25 cellular contexts compared by ENCODE assay signal in the genomic region with DNA sequence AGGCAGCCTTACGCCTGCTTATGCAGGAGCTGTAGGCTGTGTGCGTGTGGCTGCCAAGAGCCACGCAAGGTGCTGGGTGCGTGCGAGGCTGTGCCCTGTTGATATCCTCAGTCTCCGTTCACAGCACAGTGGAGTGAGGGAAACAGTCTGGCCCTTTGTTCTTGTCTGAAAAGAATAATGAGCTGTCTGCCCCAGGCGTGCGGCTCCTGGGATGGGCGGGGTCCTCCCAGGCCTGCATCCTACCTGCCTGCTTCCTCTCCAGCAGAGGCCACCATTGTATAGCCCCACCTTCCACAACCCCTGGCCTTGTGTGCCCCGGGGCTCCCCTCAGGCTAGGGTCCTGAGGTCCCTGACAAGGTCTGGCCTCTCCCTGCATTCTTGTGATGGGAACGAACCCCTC. TPM values are rescaled to one million over a fixed set of nuclear protein-coding genes. Genes with fewer than 3 reads are reported as not detected.
DNase-seq lines count a peak whose midpoint lies in the region; ATAC-seq and TF ChIP-seq lines count a peak whose summit lies in the region.
"Had no signal": no experiment of that assay in that cellular context is flagged by ENCODE, and none has a peak within 500 bp of the region (broad histone marks: within the 10 kb centered on the region; RNA-seq: fewer than 3 reads in every experiment).

No MANE protein-coding gene starts in this region.

- H3K27me3 ChIP-seq in body of pancreas: no peaks in the 10 kb centered on the region
- H3K27me3 ChIP-seq: gastroesophageal sphincter, left lung, thyroid gland had no signal

- ATAC-seq in WTC11 (peak; percentile 15), left colon (peak; percentile 16), body of pancreas (no peak)
- ATAC-seq: activated CD4-positive, CD25-positive, alpha-beta regulatory T cell treated with anti-CD3 and anti-CD28 coated beads, Interleukin-2, amount 50 U/mL, for 24 hours; gastroesophageal sphincter; left lung; naive thymus-derived CD4-positive, alpha-beta T cell; stimulated activated naive CD8-positive, alpha-beta T cell treated with anti-CD3 and anti-CD28 coated beads, Interleukin-15, amount 100 ng/mL, for 72 hours had no signal

- CTCF ChIA-PET in WTC11 (lab: Charles Lee): interaction anchor here (1.7 kb wide), 1 partner anchor 49 kb away, joined by 4 read pairs; no protein-coding TSS in a partner anchor

- POLR2A ChIA-PET in WTC11 (lab: Charles Lee): no interaction called here

- no peaks in the 10 kb centered on the region for H3K4me1 ChIP-seq in body of pancreas
- H3K4me1 ChIP-seq: gastroesophageal sphincter, left lung, thyroid gland had no signal

- intact Hi-C loops in left colon (cut with DNase I, micrococcal nuclease) (no loop called here), body of pancreas (cut with DNase I) (no loop called here)

- 75 to 87% methylated on average over 9 to 11 of the region's 11 CpGs for WGBS in body of pancreas, 2 donors

- H3K4me3 ChIP-seq in body of pancreas: no peak overlapping the region
- H3K4me3 ChIP-seq: coronary artery, gastroesophageal sphincter, left lung, thyroid gland had no signal

- no peaks in the 10 kb centered on the region for H3K27me3 Mint-ChIP-seq in WTC11 (ENCODE audit: low read depth)
- H3K27me3 Mint-ChIP-seq: activated CD4-positive, alpha-beta memory T cell treated with anti-CD3 and anti-CD28 coated beads, Interleukin-2, amount 10 ng/mL, durations not matched to agents 7 days and 5 days; activated naive CD4-positive, alpha-beta T cell treated with anti-CD3 and anti-CD28 coated beads, Interleukin-2, amount 50 U/mL, for 24 hours; CD4-positive, alpha-beta memory T cell; naive thymus-derived CD4-positive, alpha-beta T cell; stimulated activated naive CD8-positive, alpha-beta T cell treated with anti-CD3 and anti-CD28 coated beads, Interleukin-15, amount 100 ng/mL, for 72 hours had no signal

- no peak overlapping the region for H3K27ac Mint-ChIP-seq in WTC11
- H3K27ac Mint-ChIP-seq: activated CD4-positive, alpha-beta memory T cell treated with anti-CD3 and anti-CD28 coated beads, Interleukin-2, amount 10 ng/mL, durations not matched to agents 7 days and 5 days; activated naive CD4-positive, alpha-beta T cell treated with anti-CD3 and anti-CD28 coated beads, Interleukin-2, amount 50 U/mL, for 24 hours; activated T-helper 2 cell treated with anti-CD3 and anti-CD28 coated beads, Interferon-gamma antibody, Interleukin-2, Interleukin-4, amounts not matched to agents 10 μg/mL and 5 μg/mL and 100 μg/mL, durations not matched to agents 14 hours and 24 hours and 36 hours; CD4-positive, alpha-beta memory T cell; immature natural killer cell; naive thymus-derived CD4-positive, alpha-beta T cell had no signal

- no peaks in the 10 kb centered on the region for H3K4me1 Mint-ChIP-seq in WTC11
- H3K4me1 Mint-ChIP-seq: activated CD4-positive, alpha-beta memory T cell treated with anti-CD3 and anti-CD28 coated beads, Interleukin-2, amount 10 ng/mL, durations not matched to agents 7 days and 5 days; activated naive CD4-positive, alpha-beta T cell treated with anti-CD3 and anti-CD28 coated beads, Interleukin-2, amount 50 U/mL, for 24 hours; CD4-positive, alpha-beta memory T cell; immature natural killer cell; naive thymus-derived CD4-positive, alpha-beta T cell; stimulated activated naive CD8-positive, alpha-beta T cell treated with anti-CD3 and anti-CD28 coated beads, Interleukin-15, amount 100 ng/mL, for 72 hours had no signal

- no peaks in the 10 kb centered on the region for H3K9me3 Mint-ChIP-seq in WTC11
- H3K9me3 Mint-ChIP-seq: activated CD4-positive, alpha-beta memory T cell treated with anti-CD3 and anti-CD28 coated beads, Interleukin-2, amount 10 ng/mL, durations not matched to agents 7 days and 5 days; activated naive CD4-positive, alpha-beta T cell treated with anti-CD3 and anti-CD28 coated beads, Interleukin-2, amount 50 U/mL, for 24 hours; activated T-helper 2 cell treated with anti-CD3 and anti-CD28 coated beads, Interferon-gamma antibody, Interleukin-2, Interleukin-4, amounts not matched to agents 10 μg/mL and 5 μg/mL and 100 μg/mL, durations not matched to agents 14 hours and 24 hours and 36 hours; CD4-positive, alpha-beta memory T cell; immature natural killer cell; stimulated activated naive CD8-positive, alpha-beta T cell treated with anti-CD3 and anti-CD28 coated beads, Interleukin-15, amount 100 ng/mL, for 72 hours had no signal

- TF ChIP-seq POLR2A in body of pancreas (IDR thresholded peaks at IDR 0.05): no peak

- peaks cover 39% of the 10 kb centered on the region for H3K36me3 Mint-ChIP-seq in WTC11
- H3K36me3 Mint-ChIP-seq: activated naive CD4-positive, alpha-beta T cell treated with anti-CD3 and anti-CD28 coated beads, Interleukin-2, amount 50 U/mL, for 24 hours; CD4-positive, alpha-beta memory T cell; immature natural killer cell; naive thymus-derived CD4-positive, alpha-beta T cell had no signal

- no peaks in the 10 kb centered on the region for H3K9me3 ChIP-seq in body of pancreas
- H3K9me3 ChIP-seq: gastroesophageal sphincter, left lung, thyroid gland had no signal

- no peak overlapping the region for H3K4me3 Mint-ChIP-seq in WTC11
- H3K4me3 Mint-ChIP-seq: activated CD4-positive, alpha-beta memory T cell treated with anti-CD3 and anti-CD28 coated beads, Interleukin-2, amount 10 ng/mL, durations not matched to agents 7 days and 5 days; activated naive CD4-positive, alpha-beta T cell treated with anti-CD3 and anti-CD28 coated beads, Interleukin-2, amount 50 U/mL, for 24 hours; CD4-positive, alpha-beta memory T cell; immature natural killer cell; naive thymus-derived CD4-positive, alpha-beta T cell; stimulated activated naive CD8-positive, alpha-beta T cell treated with anti-CD3 and anti-CD28 coated beads, Interleukin-15, amount 100 ng/mL, for 72 hours had no signal

- no peak for TF ChIP-seq CTCF in WTC11 (IDR thresholded peaks at IDR 0.05)
- no peak for TF ChIP-seq CTCF in body of pancreas (IDR thresholded peaks at IDR 0.05)

- H3K36me3 ChIP-seq in body of pancreas (replicated peaks in 1 of 2; ENCODE audit: insufficient read depth in 1 of 2, low read depth in 2 of 2): peaks cover 10 to 37% of the 10 kb centered on the region in 2 donors

- DNase-seq in COLO829 (ENCODE audit: low spot score) (peak; percentile 9), NCI-H146 treated with DMSO at 0.1 percent for 48 hours (lab: John Stamatoyannopoulos, UW; ENCODE audit: unreplicated experiment) (peak; percentile 17), WTC11 (ENCODE audit: low spot score) (no peak), left colon (no peak), cortex of kidney (lab: John Stamatoyannopoulos, UW) (no peak), body of pancreas (no peak)
- no peak for DNase-seq in activated CD4-positive, alpha-beta T cell treated with anti-CD3 and anti-CD28 coated beads for 48 hours
- no peak for DNase-seq in effector CD8-positive, alpha-beta T cell (lab: John Stamatoyannopoulos, UW)
- DNase-seq: activated CD4-positive, alpha-beta memory T cell treated with anti-CD3 and anti-CD28 coated beads, Interleukin-2, amount 10 ng/mL, durations not matched to agents 7 days and 5 days; CD4-positive, alpha-beta memory T cell; hippocampal formation; immature natural killer cell; left lung; naive thymus-derived CD4-positive, alpha-beta T cell; NCI-H1436; NCI-H510A treated with DMSO at 0.1 percent for 48 hours; occipital lobe; stimulated activated naive CD8-positive, alpha-beta T cell treated with anti-CD3 and anti-CD28 coated beads, Interleukin-15, amount 100 ng/mL, for 72 hours; T-helper 1 cell; thyroid gland had no signal

- no peak overlapping the region for H3K27ac ChIP-seq in body of pancreas
- H3K27ac ChIP-seq: coronary artery, gastroesophageal sphincter, left lung, thyroid gland had no signal

TF ChIP-seq in WTC11, 78 proteins besides CTCF, POLR2A, EP300 and RAD21 (continues in another document):
- TF ChIP-seq ZNF317 (CRISPR knock-in tag; IDR thresholded peaks at IDR 0.05; ENCODE audit: borderline replicate concordance, low read depth) (no peak), CREB1 (CRISPR knock-in tag; IDR thresholded peaks at IDR 0.05) (no peak), SMAD4 (CRISPR knock-in tag; IDR thresholded peaks at IDR 0.05) (no peak), HMGXB4 (CRISPR knock-in tag; IDR thresholded peaks at IDR 0.05) (no peak)
- TF ChIP-seq, protein P1, sequence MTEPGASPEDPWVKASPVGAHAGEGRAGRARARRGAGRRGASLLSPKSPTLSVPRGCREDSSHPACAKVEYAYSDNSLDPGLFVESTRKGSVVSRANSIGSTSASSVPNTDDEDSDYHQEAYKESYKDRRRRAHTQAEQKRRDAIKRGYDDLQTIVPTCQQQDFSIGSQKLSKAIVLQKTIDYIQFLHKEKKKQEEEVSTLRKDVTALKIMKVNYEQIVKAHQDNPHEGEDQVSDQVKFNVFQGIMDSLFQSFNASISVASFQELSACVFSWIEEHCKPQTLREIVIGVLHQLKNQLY (CRISPR knock-in tag; IDR thresholded peaks at IDR 0.05): no peak
- TF ChIP-seq, protein P2, sequence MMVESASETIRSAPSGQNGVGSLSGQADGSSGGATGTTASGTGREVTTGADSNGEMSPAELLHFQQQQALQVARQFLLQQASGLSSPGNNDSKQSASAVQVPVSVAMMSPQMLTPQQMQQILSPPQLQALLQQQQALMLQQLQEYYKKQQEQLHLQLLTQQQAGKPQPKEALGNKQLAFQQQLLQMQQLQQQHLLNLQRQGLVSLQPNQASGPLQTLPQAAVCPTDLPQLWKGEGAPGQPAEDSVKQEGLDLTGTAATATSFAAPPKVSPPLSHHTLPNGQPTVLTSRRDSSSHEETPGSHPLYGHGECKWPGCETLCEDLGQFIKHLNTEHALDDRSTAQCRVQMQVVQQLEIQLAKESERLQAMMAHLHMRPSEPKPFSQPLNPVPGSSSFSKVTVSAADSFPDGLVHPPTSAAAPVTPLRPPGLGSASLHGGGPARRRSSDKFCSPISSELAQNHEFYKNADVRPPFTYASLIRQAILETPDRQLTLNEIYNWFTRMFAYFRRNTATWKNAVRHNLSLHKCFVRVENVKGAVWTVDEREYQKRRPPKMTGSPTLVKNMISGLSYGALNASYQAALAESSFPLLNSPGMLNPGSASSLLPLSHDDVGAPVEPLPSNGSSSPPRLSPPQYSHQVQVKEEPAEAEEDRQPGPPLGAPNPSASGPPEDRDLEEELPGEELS (CRISPR knock-in tag; IDR thresholded peaks at IDR 0.05): no peak

RNA-seq across cellular contexts. Expression of gene KDM4A, which starts 46.9 kb away (rescaled TPM):
- total RNA-seq in WTC11 (2021): 76.5 to 78.3 TPM (median 76.7 TPM) in 3 replicates
- 10 to 100 TPM; 55.2 to 57.9 TPM for total RNA-seq in left colon
- total RNA-seq in body of pancreas: 10 to 100 TPM; 11.2 to 12.5 TPM

Comparison
In these comparisons a context has a peak if more than half of its experiments do, and no peak if none do; other contexts are left out.
1. DNase-seq: peak in COLO829 (single experiment) and NCI-H146 treated with DMSO at 0.1 percent for 48 hours (single experiment); none in WTC11 (single experiment), left colon (0 of 2), cortex of kidney (single experiment), body of pancreas (0 of 4), activated CD4-positive, alpha-beta T cell treated with anti-CD3 and anti-CD28 coated beads for 48 hours (single experiment) and effector CD8-positive, alpha-beta T cell (single experiment).